18 cellular contexts compared by ENCODE assay signal in genomic region chr20:46252352-46253091, GRCh38. TPM values are rescaled to one million over a fixed set of nuclear protein-coding genes. Genes with fewer than 3 reads are reported as not detected.
DNase-seq lines count a peak whose midpoint lies in the region; ATAC-seq, FAIRE-seq and TF ChIP-seq lines count a peak whose summit lies in the region.
"Had no signal": no experiment of that assay in that cellular context is flagged by ENCODE, and none has a peak within 500 bp of the region (broad histone marks: within the 10 kb centered on the region; RNA-seq: fewer than 3 reads in every experiment).

No MANE protein-coding gene starts in this region.

- peaks cover 5% of the 10 kb centered on the region; the same call in 1 of the 2 replicates for H4K20me1 ChIP-seq in GM23338 (replicated peaks; ENCODE audit: insufficient read depth)

- no peaks in the 10 kb centered on the region for H3K36me3 ChIP-seq in GM23338 (ENCODE audit: insufficient read depth)

- H3K36me3 Mint-ChIP-seq in GM23338 (ENCODE audit: low read depth), result no peaks in the 10 kb centered on the region
- H3K36me3 Mint-ChIP-seq: CD8-positive, alpha-beta memory T cell had no signal

- TF ChIP-seq RAD21 in Ishikawa (IDR thresholded peaks at IDR 0.05; ENCODE audit: low read depth), result no peak

- DNase-seq in NCI-H82 (lab: John Stamatoyannopoulos, UW) (peak; percentile 34), NCI-H82 treated with DMSO at 0.1 percent for 48 hours (lab: John Stamatoyannopoulos, UW; ENCODE audit: unreplicated experiment) (no peak), urothelium cell line (ENCODE audit: low spot score) (no peak), GM23338 (ENCODE audit: low spot score) (no peak)
- DNase-seq: CD8-positive, alpha-beta memory T cell; GDM1; KG1; NCI-H1436; NCI-H2171 treated with DMSO at 0.1 percent for 48 hours; NCI-H524 treated with DMSO at 0.1 percent for 48 hours; Right ventricle myocardium superior had no signal

- no peaks in the 10 kb centered on the region for H3K79me2 ChIP-seq in GM23338 (replicated peaks; ENCODE audit: insufficient read depth)

- FAIRE-seq in urothelium cell line (lab: Jason Lieb, UNC), result peak; percentile 59
- FAIRE-seq: D721Med, GM19239, H1 had no signal

- ATAC-seq in GM21723 (IDR thresholded peaks at IDR 0.05; ENCODE audit: unreplicated experiment) (no peak), GM23338 (no peak)

- no peak overlapping the region for H3K4me2 ChIP-seq in GM23338

- no peaks in the 10 kb centered on the region; the same call in none of the 2 replicates for H3K4me1 ChIP-seq in GM23338 (ENCODE audit: insufficient read depth)

- no peaks in the 10 kb centered on the region for H3K9me2 ChIP-seq in GM23338 (ENCODE audit: insufficient read depth)

- H3K4me1 Mint-ChIP-seq in GM23338, result peaks cover 18% of the 10 kb centered on the region
- H3K4me1 Mint-ChIP-seq: CD8-positive, alpha-beta memory T cell had no signal

- H3K27me3 Mint-ChIP-seq in GM23338 (ENCODE audit: insufficient read depth, low read depth, poor library complexity), result peaks cover 25% of the 10 kb centered on the region

- H3K4me3 ChIP-seq in GM23338, result no peak overlapping the region

- H3K27ac ChIP-seq in VCaP (peak overlapping the region; percentile 31; the same call in 1 of the 2 replicates), GM23338 (ENCODE audit: low read depth) (no peak overlapping the region)

- no peak overlapping the region for H3K4me3 Mint-ChIP-seq in GM23338

- no peaks in the 10 kb centered on the region for H3F3A ChIP-seq in GM23338 (replicated peaks; ENCODE audit: low read depth)

- peaks cover 38% of the 10 kb centered on the region for H3K27me3 ChIP-seq in GM23338 (ENCODE audit: insufficient read depth)

- H3K9me3 Mint-ChIP-seq in GM23338, result no peaks in the 10 kb centered on the region

- no peak for TF ChIP-seq EP300 in Ishikawa (IDR thresholded peaks at IDR 0.05; ENCODE audit: borderline replicate concordance)

- TF ChIP-seq CTCF in VCaP (conservative IDR thresholded peaks at IDR 0.05) (no peak), GM23338 (conservative IDR thresholded peaks at IDR 0.05; ENCODE audit: low read depth in 2 of 2) (no peak)

- no peak overlapping the region for H3K27ac Mint-ChIP-seq in GM23338
- H3K27ac Mint-ChIP-seq: CD8-positive, alpha-beta memory T cell had no signal

- no peak overlapping the region for H2AFZ ChIP-seq in GM23338

TF ChIP-seq in Ishikawa, 13 proteins besides CTCF, POLR2A, EP300 and RAD21:
- TF ChIP-seq NFIC (IDR thresholded peaks at IDR 0.05), result 0 out of 2 replicates have a peak, but pooled peaks have one; percentile 18
- no peak for TF ChIP-seq FOXM1 (IDR thresholded peaks at IDR 0.05; ENCODE audit: borderline replicate concordance, low read depth)
- TF ChIP-seq, protein P1, sequence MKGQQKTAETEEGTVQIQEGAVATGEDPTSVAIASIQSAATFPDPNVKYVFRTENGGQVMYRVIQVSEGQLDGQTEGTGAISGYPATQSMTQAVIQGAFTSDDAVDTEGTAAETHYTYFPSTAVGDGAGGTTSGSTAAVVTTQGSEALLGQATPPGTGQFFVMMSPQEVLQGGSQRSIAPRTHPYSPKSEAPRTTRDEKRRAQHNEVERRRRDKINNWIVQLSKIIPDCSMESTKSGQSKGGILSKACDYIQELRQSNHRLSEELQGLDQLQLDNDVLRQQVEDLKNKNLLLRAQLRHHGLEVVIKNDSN (IDR thresholded peaks at IDR 0.05), result no peak
- TF ChIP-seq TCF12 (IDR thresholded peaks at IDR 0.05; ENCODE audit: low read depth), result no peak
- no peak for TF ChIP-seq EGR1 (IDR thresholded peaks at IDR 0.05)

TF ChIP-seq in GM23338, 12 proteins besides CTCF, POLR2A, EP300 and RAD21:
- no peak for TF ChIP-seq ZNF331 (CRISPR knock-in tag; IDR thresholded peaks at IDR 0.05; ENCODE audit: low read depth)

RNA-seq across cellular contexts. Expression of gene CDH22, which starts 55.8 kb away (rescaled TPM):
- 0.10 and 0.31 TPM in 2 replicates for total RNA-seq in GM23338 (2014; rRNA removed; shearing (Covaris generic))
- polyA plus RNA-seq in GM23338 (2016; fragmentation: Nextera tagmentation; extraction: Ambion mirVana), result 0.08 and 0.16 TPM in 2 replicates
- total RNA-seq: CD8-positive, alpha-beta memory T cell; T-helper 2 cell treated with Interferon-gamma antibody and Interleukin-4, amounts not matched to agents 100 ng/mL and 5 ng/mL, for 36 hours had no signal
- polyA plus RNA-seq: CD8-positive, alpha-beta memory T cell had no signal
